6 cellular contexts compared by ENCODE assay signal in the genomic region with DNA sequence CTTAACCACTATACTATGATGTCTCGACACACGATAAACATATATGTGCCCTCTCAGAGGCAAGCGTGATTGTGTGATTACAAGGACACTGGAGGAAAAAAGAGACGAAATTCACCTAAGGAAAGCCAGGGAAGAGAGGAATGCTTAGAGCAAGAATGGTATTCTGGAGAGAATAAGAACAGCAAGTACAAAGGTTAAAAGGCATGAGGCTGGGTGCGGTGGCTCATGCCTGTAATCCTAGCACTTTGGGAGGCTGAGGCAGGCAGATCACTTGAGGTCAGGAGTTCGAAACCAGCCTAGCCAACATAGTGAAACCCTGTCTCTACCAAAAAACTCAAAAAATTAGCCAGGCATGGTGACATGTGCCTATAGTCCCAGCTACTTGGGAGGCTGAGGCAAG.
DNase-seq lines count a peak whose midpoint lies in the region; TF ChIP-seq lines count a peak whose summit lies in the region.
"Not testable (repeated sequence)": the region's sequence is repeated elsewhere in the genome, so short reads cannot be mapped to it uniquely, and the experiment has no call there.

No MANE protein-coding gene starts in this region.

- H3K27me3 ChIP-seq in hepatocyte, suprapubic skin: not testable (repeated sequence)

- H3K27me3 Mint-ChIP-seq in Calu3 (ENCODE audit: unreplicated experiment); nephron progenitor cell (ENCODE audit: low read depth, poor library complexity): not testable (repeated sequence)

- TF ChIP-seq EP300 in suprapubic skin (IDR thresholded peaks at IDR 0.05), result not testable (repeated sequence)

- intact Hi-C loops in Calu3 (cut with micrococcal nuclease; ENCODE audit: unreplicated experiment), result not testable (repeated sequence)

- H3K36me3 ChIP-seq in hepatocyte (replicated peaks; ENCODE audit: insufficient read depth, low read depth); suprapubic skin: not testable (repeated sequence)

- not testable (repeated sequence) for H3K4me3 ChIP-seq in coronary artery, hepatocyte, suprapubic skin

- H3K4me1 ChIP-seq in hepatocyte (ENCODE audit: insufficient read depth) (peaks cover 58% of the 10 kb centered on the region), suprapubic skin (peaks cover 21% of the 10 kb centered on the region)

- not testable (repeated sequence) for H3K9me2 ChIP-seq in hepatocyte (replicated peaks; ENCODE audit: insufficient read depth)

- H3K27ac ChIP-seq in VCaP (peak overlapping the region; percentile 93; the same call in 1 of the 2 replicates), coronary artery (peak overlapping the region in 1 of 2 donors; percentile 10), hepatocyte (peak overlapping the region; percentile 20)
- not testable (repeated sequence) for H3K27ac ChIP-seq in suprapubic skin

- DNase-seq in Calu3; hepatocyte (ENCODE audit: low spot score); nephron progenitor cell: not testable (repeated sequence)
- DNase-seq in coronary artery (ENCODE audit: low spot score) (peak; percentile 26), suprapubic skin (ENCODE audit: low spot score in 2 of 2) (peak; percentile 7 to 36)

- not testable (repeated sequence) for BruUV-seq in Calu3 (replicated peaks; lab: Mats Ljungman, UMichigan)

- H3K79me2 ChIP-seq in hepatocyte, result peaks cover 98% of the 10 kb centered on the region

- not testable (repeated sequence) for H3K9me3 Mint-ChIP-seq in Calu3 (ENCODE audit: low read depth, unreplicated experiment)
- H3K9me3 Mint-ChIP-seq in nephron progenitor cell, result peaks cover 16% of the 10 kb centered on the region

- 87% methylated on average over 6 of the region's 6 CpGs for WGBS in hepatocyte (ENCODE audit: low lambda C conversion rate, missing lambda C conversion rate)
- 95% methylated on average over 6 of the region's 6 CpGs for WGBS in suprapubic skin

- not testable (repeated sequence) for TF ChIP-seq CTCF in Calu3 (IDR thresholded peaks at IDR 0.05; ENCODE audit: unreplicated experiment); VCaP (conservative IDR thresholded peaks at IDR 0.05); coronary artery (IDR thresholded peaks at IDR 0.05); hepatocyte (IDR thresholded peaks at IDR 0.05; ENCODE audit: poor library complexity); nephron progenitor cell (IDR thresholded peaks at IDR 0.05); suprapubic skin (IDR thresholded peaks at IDR 0.05)

- TF ChIP-seq POLR2A in suprapubic skin (IDR thresholded peaks at IDR 0.05), result not testable (repeated sequence)

- peaks cover 88% of the 10 kb centered on the region for H3K4me1 Mint-ChIP-seq in Calu3 (ENCODE audit: low read depth, unreplicated experiment)
- H3K4me1 Mint-ChIP-seq in nephron progenitor cell, result peaks cover 52% of the 10 kb centered on the region

- peaks cover 13% of the 10 kb centered on the region for H4K20me1 ChIP-seq in hepatocyte (ENCODE audit: insufficient read depth, poor library complexity, severe bottlenecking)

- not testable (repeated sequence) for H3K9me3 ChIP-seq in hepatocyte (ENCODE audit: low read depth); suprapubic skin

- H3K27ac Mint-ChIP-seq in Calu3 (ENCODE audit: unreplicated experiment) (peak overlapping the region; percentile 40), nephron progenitor cell (peak overlapping the region; percentile 52)

- H3K36me3 Mint-ChIP-seq in Calu3 (ENCODE audit: insufficient read depth, unreplicated experiment) (peaks cover 81% of the 10 kb centered on the region), nephron progenitor cell (ENCODE audit: low read depth) (peaks cover 23% of the 10 kb centered on the region)

- H3K4me3 Mint-ChIP-seq in Calu3 (ENCODE audit: low read depth, unreplicated experiment), result peak overlapping the region; percentile 57
- not testable (repeated sequence) for H3K4me3 Mint-ChIP-seq in nephron progenitor cell

- H3K4me2 ChIP-seq in hepatocyte, result not testable (repeated sequence)

- H2AFZ ChIP-seq in hepatocyte, result not testable (repeated sequence)

- CTCF ChIA-PET in Calu3 (lab: Charles Lee), result interaction anchor here (0.6 kb wide), 1 partner anchor 18 kb away, joined by 4 read pairs; no protein-coding TSS in a partner anchor
